In the genomic region with DNA sequence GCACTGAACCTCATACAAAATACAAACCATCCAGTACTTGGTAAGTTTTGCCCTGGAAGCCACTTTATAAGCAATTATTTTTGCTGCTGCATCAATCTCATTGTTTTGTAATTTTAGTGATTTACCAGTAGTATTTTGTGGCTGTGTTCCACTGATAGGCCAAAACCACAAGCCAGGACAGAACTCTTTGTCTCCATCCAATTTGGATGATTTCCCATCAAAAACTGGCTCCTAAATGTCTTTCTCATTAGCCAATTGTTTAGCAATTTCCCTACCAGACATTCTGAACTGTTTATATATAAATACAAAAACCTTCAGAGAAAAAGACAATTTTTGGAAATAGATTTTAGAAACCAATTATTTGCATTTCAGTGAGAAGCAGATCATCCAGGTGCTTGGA, we compare ENCODE assay signal across 1 cellular context.
TF ChIP-seq lines count a peak whose summit lies in the region.

No MANE protein-coding gene starts in this region.

TF ChIP-seq in neural cell, 6 proteins besides CTCF, POLR2A, EP300 and RAD21 (continued from another document):
- TF ChIP-seq, protein P1, sequence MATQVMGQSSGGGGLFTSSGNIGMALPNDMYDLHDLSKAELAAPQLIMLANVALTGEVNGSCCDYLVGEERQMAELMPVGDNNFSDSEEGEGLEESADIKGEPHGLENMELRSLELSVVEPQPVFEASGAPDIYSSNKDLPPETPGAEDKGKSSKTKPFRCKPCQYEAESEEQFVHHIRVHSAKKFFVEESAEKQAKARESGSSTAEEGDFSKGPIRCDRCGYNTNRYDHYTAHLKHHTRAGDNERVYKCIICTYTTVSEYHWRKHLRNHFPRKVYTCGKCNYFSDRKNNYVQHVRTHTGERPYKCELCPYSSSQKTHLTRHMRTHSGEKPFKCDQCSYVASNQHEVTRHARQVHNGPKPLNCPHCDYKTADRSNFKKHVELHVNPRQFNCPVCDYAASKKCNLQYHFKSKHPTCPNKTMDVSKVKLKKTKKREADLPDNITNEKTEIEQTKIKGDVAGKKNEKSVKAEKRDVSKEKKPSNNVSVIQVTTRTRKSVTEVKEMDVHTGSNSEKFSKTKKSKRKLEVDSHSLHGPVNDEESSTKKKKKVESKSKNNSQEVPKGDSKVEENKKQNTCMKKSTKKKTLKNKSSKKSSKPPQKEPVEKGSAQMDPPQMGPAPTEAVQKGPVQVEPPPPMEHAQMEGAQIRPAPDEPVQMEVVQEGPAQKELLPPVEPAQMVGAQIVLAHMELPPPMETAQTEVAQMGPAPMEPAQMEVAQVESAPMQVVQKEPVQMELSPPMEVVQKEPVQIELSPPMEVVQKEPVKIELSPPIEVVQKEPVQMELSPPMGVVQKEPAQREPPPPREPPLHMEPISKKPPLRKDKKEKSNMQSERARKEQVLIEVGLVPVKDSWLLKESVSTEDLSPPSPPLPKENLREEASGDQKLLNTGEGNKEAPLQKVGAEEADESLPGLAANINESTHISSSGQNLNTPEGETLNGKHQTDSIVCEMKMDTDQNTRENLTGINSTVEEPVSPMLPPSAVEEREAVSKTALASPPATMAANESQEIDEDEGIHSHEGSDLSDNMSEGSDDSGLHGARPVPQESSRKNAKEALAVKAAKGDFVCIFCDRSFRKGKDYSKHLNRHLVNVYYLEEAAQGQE (IDR thresholded peaks at IDR 0.05; ENCODE audit: borderline replicate concordance), result no peak
- TF ChIP-seq TAF1 (IDR thresholded peaks at IDR 0.05; ENCODE audit: low read depth) (no peak), MXI1 (conservative IDR thresholded peaks at IDR 0.05; ENCODE audit: poor library complexity, severe bottlenecking) (no peak)
